In genomic region chr20:19976595-19977372, GRCh38 we compare ENCODE assay signal across 8 cellular contexts. TPM values are rescaled to one million over a fixed set of nuclear protein-coding genes. Genes with fewer than 3 reads are reported as not detected.
A peak's percentile ranks its signal among the peaks of the same experiment; 100 is the strongest.
DNase-seq lines count a peak whose midpoint lies in the region; ATAC-seq and TF ChIP-seq lines count a peak whose summit lies in the region.

No MANE protein-coding gene starts in this region.

- H3K4me1 ChIP-seq in KMS-11 (ENCODE audit: low read depth, poor library complexity, severe bottlenecking) (peaks cover 68% of the 10 kb centered on the region), mesodermal cell (ENCODE audit: control insufficient read depth, insufficient read depth, low read length, poor library complexity, severe bottlenecking) (peaks cover 69% of the 10 kb centered on the region), aorta (ENCODE audit: control insufficient read depth in 1 of 2, insufficient read depth in 2 of 2, low read length in 2 of 2) (peaks cover 4 to 5% of the 10 kb centered on the region in 2 donors)

- DNase-seq in A172 (ENCODE audit: low spot score) (peak; percentile 91), dorsolateral prefrontal cortex (peak in 5 of 10 donors; percentile 39 to 60 (median 42)), aorta (peak; percentile 84 to 90), NCI-H526 treated with DMSO at 0.1 percent for 48 hours (lab: John Stamatoyannopoulos, UW) (no peak)

- intact Hi-C loops in dorsolateral prefrontal cortex (cut with DNase I): loop anchor here (2.0 to 5.0 kb wide), 4 partner anchors 16 to 189 kb away; no protein-coding TSS in a partner anchor
- intact Hi-C loops in aorta (cut with DNase I): loop anchor here in 1 of 2 donors (5.0 kb wide), 1 partner anchor 89 kb away; no protein-coding TSS in a partner anchor

- H3K4me2 ChIP-seq in KMS-11: peak overlapping the region; percentile 88

- H4K20me1 ChIP-seq in KMS-11 (ENCODE audit: insufficient read depth): no peaks in the 10 kb centered on the region

- no peak overlapping the region for H3K4me3 ChIP-seq in KMS-11 (IDR thresholded peaks at IDR 0.05; ENCODE audit: insufficient read depth, low read depth, low read length)
- H3K4me3 ChIP-seq in dorsolateral prefrontal cortex: peak overlapping the region; percentile 39 to 87 (median 69)
- peak overlapping the region; percentile 15 for H3K4me3 ChIP-seq in mesodermal cell (ENCODE audit: extremely low read depth, insufficient read depth, low read length, poor library complexity, severe bottlenecking)
- peak overlapping the region; percentile 35 to 79 for H3K4me3 ChIP-seq in aorta (ENCODE audit: low read length in 2 of 2)

- no peaks in the 10 kb centered on the region for H3K9me3 ChIP-seq in mesodermal cell (ENCODE audit: control insufficient read depth, low read length)
- no peaks in the 10 kb centered on the region for H3K9me3 ChIP-seq in aorta (ENCODE audit: control insufficient read depth, low read length)

- WGBS in mesodermal cell (ENCODE audit: insufficient coverage in 2 of 2), 2 experiments: 7 to 18% methylated on average over 2 of the region's 8 CpGs
- WGBS in aorta, 2 donors: 4 to 5% methylated on average over 8 of the region's 8 CpGs

- ATAC-seq in aorta (ENCODE audit: low FRiP score): peak; percentile 66
- ATAC-seq in GM19397 (IDR thresholded peaks at IDR 0.05; ENCODE audit: unreplicated experiment): no peak
- no peak for ATAC-seq in GM21390 (IDR thresholded peaks at IDR 0.05; ENCODE audit: unreplicated experiment)

- no peaks in the 10 kb centered on the region for H3K79me2 ChIP-seq in KMS-11 (ENCODE audit: insufficient read depth, low read depth)

- H3K27ac ChIP-seq in KMS-11 (peak overlapping the region; percentile 78), dorsolateral prefrontal cortex (peak overlapping the region; percentile 34 to 98 (median 95)), mesodermal cell (ENCODE audit: low read depth, low read length, severe bottlenecking) (peak overlapping the region; percentile 98), aorta (ENCODE audit: low read depth in 1 of 2, low read length in 2 of 2) (peak overlapping the region; percentile 85 to 96)

- TF ChIP-seq CTCF in KMS-11 (conservative IDR thresholded peaks at IDR 0.05; ENCODE audit: low read depth, low read length): no peak
- no peak for TF ChIP-seq CTCF in dorsolateral prefrontal cortex (IDR thresholded peaks at IDR 0.05 in 54 of 56, conservative IDR thresholded peaks at IDR 0.05 in 2 of 56; ENCODE audit: low read depth in 1 of 56, partially characterized antibody in 56 of 56)

- H3K9ac ChIP-seq in KMS-11: peak overlapping the region; percentile 42; the same call in 1 of the 2 replicates

- H2AFZ ChIP-seq in KMS-11 (ENCODE audit: low read depth): peak overlapping the region; percentile 52

- no peaks in the 10 kb centered on the region for H3K36me3 ChIP-seq in KMS-11 (ENCODE audit: insufficient read depth)
- peaks cover 60% of the 10 kb centered on the region for H3K36me3 ChIP-seq in mesodermal cell (ENCODE audit: control insufficient read depth, insufficient read depth, low read length)
- no peaks in the 10 kb centered on the region for H3K36me3 ChIP-seq in aorta (ENCODE audit: control insufficient read depth in 1 of 2, insufficient read depth in 2 of 2, low read length in 1 of 2)

- H3K27me3 ChIP-seq in KMS-11 (ENCODE audit: insufficient read depth, low read depth) (no peaks in the 10 kb centered on the region), dorsolateral prefrontal cortex (no peaks in the 10 kb centered on the region), aorta (ENCODE audit: control insufficient read depth in 1 of 2, insufficient read depth in 2 of 2, low read length in 1 of 2) (no peaks in the 10 kb centered on the region)

RNA-seq across cellular contexts. Expression of gene NAA20, which starts 40.4 kb away (rescaled TPM):
- 92.8 and 106 TPM in 2 replicates for total RNA-seq in A172 (2014; rRNA removed; shearing (Covaris generic))
- 10 to 100 TPM; 28.1 to 68.2 (median 47.8) TPM for total RNA-seq in dorsolateral prefrontal cortex
- 48.1 TPM for polyA plus RNA-seq in mesodermal cell (2013, experiment 1 of 2)
- polyA plus RNA-seq in mesodermal cell (2013, experiment 2 of 2): 54.4 TPM
- 10 to 100 TPM; 38.1 to 40.6 TPM for total RNA-seq in aorta
- 10 to 100 TPM; 56.0 to 69.5 TPM for polyA plus RNA-seq in aorta
